Comparison of ENCODE assay signal across 8 cellular contexts in genomic region chr12:56565510-56566101, GRCh38. TPM values are rescaled to one million over a fixed set of nuclear protein-coding genes. Genes with fewer than 3 reads are reported as not detected.
DNase-seq lines count a peak whose midpoint lies in the region; ATAC-seq and TF ChIP-seq lines count a peak whose summit lies in the region.

No MANE protein-coding gene starts in this region.

- DNase-seq in activated CD8-positive, alpha-beta memory T cell treated with anti-CD3 and anti-CD28 coated beads, Interleukin-2, amount 10 ng/mL, durations not matched to agents 7 days and 5 days, result peak; percentile 55
- no peak for DNase-seq in activated CD8-positive, alpha-beta memory T cell treated with anti-CD3 and anti-CD28 coated beads for 24 hours
- DNase-seq in Kasumi-1 (lab: John Stamatoyannopoulos, UW), result peak; percentile 83 to 88
- peak; percentile 21 to 37 for DNase-seq in activated T-cell treated with anti-CD3 and anti-CD28 coated beads, Interleukin-2, amount 50 U/mL, for 72 hours
- peak; percentile 22 for DNase-seq in glutamatergic neuron
- DNase-seq in pons (ENCODE audit: low spot score), result peak; percentile 44
- no peak for DNase-seq in MG63

- CTCF ChIA-PET in activated CD8-positive, alpha-beta memory T cell treated with anti-CD3 and anti-CD28 coated beads, Interleukin-2, amount 10 ng/mL, durations not matched to agents 7 days and 5 days (lab: Charles Lee), result interaction anchor here (0.8 to 1.7 kb wide), 5 partner anchors 8 to 52 kb away, joined by 3 read pairs; no protein-coding TSS in a partner anchor

- no peaks in the 10 kb centered on the region for H3K9me3 ChIP-seq in MG63

- no peaks in the 10 kb centered on the region for H3K27me3 Mint-ChIP-seq in activated CD8-positive, alpha-beta memory T cell treated with anti-CD3 and anti-CD28 coated beads, Interleukin-2, amount 10 ng/mL, durations not matched to agents 7 days and 5 days
- no peaks in the 10 kb centered on the region for H3K27me3 Mint-ChIP-seq in activated T-cell treated with anti-CD3 and anti-CD28 coated beads, Interleukin-2, amount 50 U/mL, for 72 hours (ENCODE audit: low read depth)
- peaks cover 4% of the 10 kb centered on the region for H3K27me3 Mint-ChIP-seq in glutamatergic neuron (ENCODE audit: unreplicated experiment)

- no peaks in the 10 kb centered on the region for H3K9me3 Mint-ChIP-seq in activated CD8-positive, alpha-beta memory T cell treated with anti-CD3 and anti-CD28 coated beads, Interleukin-2, amount 10 ng/mL, durations not matched to agents 7 days and 5 days (ENCODE audit: low read depth)
- H3K9me3 Mint-ChIP-seq in activated T-cell treated with anti-CD3 and anti-CD28 coated beads, Interleukin-2, amount 50 U/mL, for 72 hours, result no peaks in the 10 kb centered on the region
- H3K9me3 Mint-ChIP-seq in glutamatergic neuron (ENCODE audit: unreplicated experiment), result peaks cover 2% of the 10 kb centered on the region

- peak; percentile 81 for ATAC-seq in activated CD8-positive, alpha-beta memory T cell treated with anti-CD3 and anti-CD28 coated beads, Interleukin-2, amount 10 ng/mL, durations not matched to agents 7 days and 5 days
- ATAC-seq in activated T-cell treated with anti-CD3 and anti-CD28 coated beads, Interleukin-2, amount 50 U/mL, for 72 hours (replicated peaks in 1 of 2), result peak; percentile 75 to 85
- no peak for ATAC-seq in HG03095 (IDR thresholded peaks at IDR 0.05; ENCODE audit: unreplicated experiment)

- H3K4me3 Mint-ChIP-seq in activated CD8-positive, alpha-beta memory T cell treated with anti-CD3 and anti-CD28 coated beads, Interleukin-2, amount 10 ng/mL, durations not matched to agents 7 days and 5 days, result peak overlapping the region; percentile 22
- H3K4me3 Mint-ChIP-seq in activated T-cell treated with anti-CD3 and anti-CD28 coated beads, Interleukin-2, amount 50 U/mL, for 72 hours, result peak overlapping the region; percentile 44 to 56
- H3K4me3 Mint-ChIP-seq in glutamatergic neuron (ENCODE audit: unreplicated experiment), result no peak overlapping the region

- peak overlapping the region; percentile 66 for H3K27ac Mint-ChIP-seq in activated CD8-positive, alpha-beta memory T cell treated with anti-CD3 and anti-CD28 coated beads, Interleukin-2, amount 10 ng/mL, durations not matched to agents 7 days and 5 days
- H3K27ac Mint-ChIP-seq in activated T-cell treated with anti-CD3 and anti-CD28 coated beads, Interleukin-2, amount 50 U/mL, for 72 hours, result peak overlapping the region; percentile 83
- peak overlapping the region; percentile 16 for H3K27ac Mint-ChIP-seq in glutamatergic neuron (ENCODE audit: unreplicated experiment)

- H3K27me3 ChIP-seq in MG63, result no peaks in the 10 kb centered on the region

- peaks cover 17% of the 10 kb centered on the region for H3K4me1 Mint-ChIP-seq in activated CD8-positive, alpha-beta memory T cell treated with anti-CD3 and anti-CD28 coated beads, Interleukin-2, amount 10 ng/mL, durations not matched to agents 7 days and 5 days
- peaks cover 27% of the 10 kb centered on the region for H3K4me1 Mint-ChIP-seq in activated T-cell treated with anti-CD3 and anti-CD28 coated beads, Interleukin-2, amount 50 U/mL, for 72 hours (ENCODE audit: low read depth)
- peaks cover 8% of the 10 kb centered on the region for H3K4me1 Mint-ChIP-seq in glutamatergic neuron (ENCODE audit: low read depth, unreplicated experiment)

- no peak for TF ChIP-seq CTCF in glutamatergic neuron (IDR thresholded peaks at IDR 0.05; ENCODE audit: partially characterized antibody, unreplicated experiment)

- peaks cover 31% of the 10 kb centered on the region for H3K36me3 ChIP-seq in MG63

- no peak overlapping the region for H3K4me3 ChIP-seq in MG63

- H3K36me3 Mint-ChIP-seq in activated CD8-positive, alpha-beta memory T cell treated with anti-CD3 and anti-CD28 coated beads, Interleukin-2, amount 10 ng/mL, durations not matched to agents 7 days and 5 days, result no peaks in the 10 kb centered on the region
- no peaks in the 10 kb centered on the region for H3K36me3 Mint-ChIP-seq in activated T-cell treated with anti-CD3 and anti-CD28 coated beads, Interleukin-2, amount 50 U/mL, for 72 hours (ENCODE audit: insufficient read depth in 2 of 2)
- H3K36me3 Mint-ChIP-seq in glutamatergic neuron (ENCODE audit: unreplicated experiment), result no peaks in the 10 kb centered on the region

RNA-seq across cellular contexts. Expression of gene RBMS2, which starts 44.0 kb away (rescaled TPM):
- total RNA-seq in activated CD8-positive, alpha-beta memory T cell treated with anti-CD3 and anti-CD28 coated beads, Interleukin-2, amount 10 ng/mL, durations not matched to agents 7 days and 5 days, result 1 to 10 TPM; 9.3 to 10.0 TPM
- total RNA-seq in activated T-cell treated with anti-CD3 and anti-CD28 coated beads, Interleukin-2, amount 50 U/mL, for 72 hours, result 10 to 100 TPM in 1 of 2 donors, 1 to 10 TPM in 1; 7.9 to 12.7 TPM
- total RNA-seq in glutamatergic neuron (ENCODE audit: unreplicated experiment), result 10.2 TPM
- 3.8 and 4.4 TPM in 2 replicates for total RNA-seq in MG63 (2014; rRNA removed; shearing (Covaris generic); ENCODE audit: low replicate concordance)

Comparison
In these comparisons a context has a peak if more than half of its experiments do, and no peak if none do; other contexts are left out.
1. DNase-seq: peak in activated CD8-positive, alpha-beta memory T cell treated with anti-CD3 and anti-CD28 coated beads, Interleukin-2, amount 10 ng/mL, durations not matched to agents 7 days and 5 days (single experiment), Kasumi-1 (2 of 2), activated T-cell treated with anti-CD3 and anti-CD28 coated beads, Interleukin-2, amount 50 U/mL, for 72 hours (2 of 2), glutamatergic neuron (single experiment) and pons (single experiment); none in activated CD8-positive, alpha-beta memory T cell treated with anti-CD3 and anti-CD28 coated beads for 24 hours (single experiment) and MG63 (single experiment).
2. H3K27ac Mint-ChIP-seq: peak in every context shown above with its lines; median percentile 83 in activated T-cell treated with anti-CD3 and anti-CD28 coated beads, Interleukin-2, amount 50 U/mL, for 72 hours; 66 in activated CD8-positive, alpha-beta memory T cell treated with anti-CD3 and anti-CD28 coated beads, Interleukin-2, amount 10 ng/mL, durations not matched to agents 7 days and 5 days; 16 in glutamatergic neuron.